ENCODE assay signal across 8 cellular contexts in the genomic region with DNA sequence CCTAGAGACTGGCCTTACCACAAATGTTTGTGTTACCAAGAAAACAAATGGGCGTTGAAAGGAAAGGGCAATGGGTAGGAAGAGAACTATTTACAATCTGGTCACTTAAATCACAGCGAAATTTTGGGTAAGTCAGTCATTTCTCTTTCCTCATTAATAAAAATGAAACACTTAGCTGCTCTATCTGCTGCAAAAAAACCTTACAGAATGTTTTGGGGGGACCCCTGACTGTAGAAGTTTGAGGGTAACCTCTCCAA. TPM values are rescaled to one million over a fixed set of nuclear protein-coding genes. Genes with fewer than 3 reads are reported as not detected.
DNase-seq lines count a peak whose midpoint lies in the region; ATAC-seq and TF ChIP-seq lines count a peak whose summit lies in the region.
"Had no signal": no experiment of that assay in that cellular context is flagged by ENCODE, and none has a peak within 500 bp of the region (broad histone marks: within the 10 kb centered on the region; RNA-seq: fewer than 3 reads in every experiment).

No MANE protein-coding gene starts in this region.

- WGBS in iPS DF 6.9 (ENCODE audit: insufficient coverage, insufficient read length), result no CpG with 5 or more reads among the region's 2 CpGs

- POLR2A ChIA-PET in activated CD4-positive, alpha-beta memory T cell treated with anti-CD3 and anti-CD28 coated beads for 36 hours (lab: Charles Lee), result interaction anchor here (0.6 to 4.4 kb wide), 8 partner anchors 13 to 1296 kb away, joined by 3 to 25 read pairs (median 6); a partner anchor contains a TSS

- peak overlapping the region; percentile 81 for H3K27ac Mint-ChIP-seq in HFFc6
- H3K27ac Mint-ChIP-seq in activated CD4-positive, alpha-beta memory T cell treated with anti-CD3 and anti-CD28 coated beads for 36 hours, result peak overlapping the region; percentile 87
- H3K27ac Mint-ChIP-seq in stimulated activated memory B cell treated with anti-CD40 and anti-IgM and Interleukin-4, amounts not matched to agents 10 μg/mL and 1 μg/mL and 100 μg/mL, for 72 hours, result peak overlapping the region; percentile 87

- peaks cover 6% of the 10 kb centered on the region; the same call in 1 of the 2 replicates for H3K36me3 Mint-ChIP-seq in HFFc6 (ENCODE audit: low read depth)
- peaks cover 2% of the 10 kb centered on the region for H3K36me3 Mint-ChIP-seq in activated CD4-positive, alpha-beta memory T cell treated with anti-CD3 and anti-CD28 coated beads for 36 hours
- peaks cover 12% of the 10 kb centered on the region for H3K36me3 Mint-ChIP-seq in stimulated activated memory B cell treated with anti-CD40 and anti-IgM and Interleukin-4, amounts not matched to agents 10 μg/mL and 1 μg/mL and 100 μg/mL, for 72 hours

- H3K4me3 Mint-ChIP-seq in HFFc6, result peak overlapping the region; percentile 80
- H3K4me3 Mint-ChIP-seq in activated CD4-positive, alpha-beta memory T cell treated with anti-CD3 and anti-CD28 coated beads for 36 hours, result peak overlapping the region; percentile 76
- H3K4me3 Mint-ChIP-seq in stimulated activated memory B cell treated with anti-CD40 and anti-IgM and Interleukin-4, amounts not matched to agents 10 μg/mL and 1 μg/mL and 100 μg/mL, for 72 hours, result peak overlapping the region; percentile 88

- TF ChIP-seq CTCF in HFFc6 (IDR thresholded peaks at IDR 0.05), result no peak

- CTCF ChIA-PET in activated CD4-positive, alpha-beta memory T cell treated with anti-CD3 and anti-CD28 coated beads for 36 hours (lab: Charles Lee), result interaction anchor here (0.7 to 4.4 kb wide), 6 partner anchors 12 to 195 kb away, joined by 3 to 33 read pairs (median 5); a partner anchor contains a TSS

- H3K27ac ChIP-seq in iPS DF 6.9 (ENCODE audit: low read length), result no peak overlapping the region

- H3K36me3 ChIP-seq in iPS DF 6.9 (ENCODE audit: control insufficient read depth, insufficient read depth, low read length), result no peaks in the 10 kb centered on the region

- H3K9me3 Mint-ChIP-seq in HFFc6, result no peaks in the 10 kb centered on the region
- no peaks in the 10 kb centered on the region for H3K9me3 Mint-ChIP-seq in activated CD4-positive, alpha-beta memory T cell treated with anti-CD3 and anti-CD28 coated beads for 36 hours
- H3K9me3 Mint-ChIP-seq in stimulated activated memory B cell treated with anti-CD40 and anti-IgM and Interleukin-4, amounts not matched to agents 10 μg/mL and 1 μg/mL and 100 μg/mL, for 72 hours, result no peaks in the 10 kb centered on the region

- ATAC-seq in stimulated activated memory B cell treated with anti-CD40 and anti-IgM and Interleukin-4, amounts not matched to agents 10 μg/mL and 1 μg/mL and 100 μg/mL, for 72 hours, result no peak
- no peak for ATAC-seq in GM18870 (IDR thresholded peaks at IDR 0.05; ENCODE audit: unreplicated experiment)

- H3K9me3 ChIP-seq in iPS DF 6.9 (ENCODE audit: control insufficient read depth, insufficient read depth, low read length), result no peaks in the 10 kb centered on the region

- no peak for DNase-seq in HFFc6
- no peak for DNase-seq in activated CD4-positive, alpha-beta memory T cell treated with anti-CD3 and anti-CD28 coated beads for 36 hours
- no peak for DNase-seq in iPS DF 6.9 (ENCODE audit: low read depth, low spot score)
- no peak for DNase-seq in AG08395 (ENCODE audit: low spot score)
- no peak for DNase-seq in stimulated activated naive CD4-positive, alpha-beta T cell treated with Interleukin-2 at 50 U/mL for 16 hours (lab: John Stamatoyannopoulos, UW)

- peaks cover 55% of the 10 kb centered on the region for H3K4me1 Mint-ChIP-seq in HFFc6 (ENCODE audit: low read depth)
- peaks cover 44% of the 10 kb centered on the region for H3K4me1 Mint-ChIP-seq in activated CD4-positive, alpha-beta memory T cell treated with anti-CD3 and anti-CD28 coated beads for 36 hours (ENCODE audit: low read depth)
- peaks cover 60% of the 10 kb centered on the region for H3K4me1 Mint-ChIP-seq in stimulated activated memory B cell treated with anti-CD40 and anti-IgM and Interleukin-4, amounts not matched to agents 10 μg/mL and 1 μg/mL and 100 μg/mL, for 72 hours

- H3K27me3 ChIP-seq in iPS DF 6.9 (ENCODE audit: control insufficient read depth, insufficient read depth, low read length), result no peaks in the 10 kb centered on the region

- intact Hi-C loops in activated CD4-positive, alpha-beta memory T cell treated with anti-CD3 and anti-CD28 coated beads for 36 hours (cut with micrococcal nuclease), result loop anchor here (1.0 to 10.0 kb wide), 5 partner anchors 27 to 284 kb away; a partner anchor contains a TSS

- peaks cover 3% of the 10 kb centered on the region; the same call in 1 of the 2 replicates for H3K27me3 Mint-ChIP-seq in HFFc6 (ENCODE audit: insufficient read depth)
- no peaks in the 10 kb centered on the region for H3K27me3 Mint-ChIP-seq in activated CD4-positive, alpha-beta memory T cell treated with anti-CD3 and anti-CD28 coated beads for 36 hours
- H3K27me3 Mint-ChIP-seq in stimulated activated memory B cell treated with anti-CD40 and anti-IgM and Interleukin-4, amounts not matched to agents 10 μg/mL and 1 μg/mL and 100 μg/mL, for 72 hours, result no peaks in the 10 kb centered on the region

- peaks cover 5% of the 10 kb centered on the region; the same call in 1 of the 2 replicates for H3K4me1 ChIP-seq in iPS DF 6.9 (ENCODE audit: control insufficient read depth, insufficient read depth, low read length)

- peak overlapping the region; percentile 84; the same call in 1 of the 2 replicates for H3K4me3 ChIP-seq in iPS DF 6.9 (ENCODE audit: low read length)

RNA-seq across cellular contexts. Expression of a gene that starts 0.7 kb away (rescaled TPM):
- total RNA-seq in HFFc6 (2021; fragmentation: NEBNext Ultra II Directional; extraction: Animal tissue kit (Norgen Biotek cat#: 25700)), result 100 to 1,000 TPM; 182 to 195 (median 185) TPM
- total RNA-seq in activated CD4-positive, alpha-beta memory T cell treated with anti-CD3 and anti-CD28 coated beads for 36 hours, result 100 to 1,000 TPM; 141 to 148 TPM

RNA-seq across cellular contexts. Expression of a gene that starts 1.5 kb away (rescaled TPM):
- total RNA-seq in HFFc6 (2021; fragmentation: NEBNext Ultra II Directional; extraction: Animal tissue kit (Norgen Biotek cat#: 25700)), result 10 to 100 TPM; 51.2 to 64.2 (median 59.7) TPM
- total RNA-seq in activated CD4-positive, alpha-beta memory T cell treated with anti-CD3 and anti-CD28 coated beads for 36 hours, result 10 to 100 TPM; 39.2 to 40.2 TPM

RNA-seq across cellular contexts. Expression of a gene that starts 3.9 kb away (rescaled TPM):
- total RNA-seq in HFFc6 (2021; fragmentation: NEBNext Ultra II Directional; extraction: Animal tissue kit (Norgen Biotek cat#: 25700)), result 10 to 100 TPM; 15.1 to 18.6 (median 16.2) TPM
- 10 to 100 TPM; 31.8 to 32.1 TPM for total RNA-seq in activated CD4-positive, alpha-beta memory T cell treated with anti-CD3 and anti-CD28 coated beads for 36 hours

RNA-seq across cellular contexts. Expression of a gene that starts 26.9 kb away (rescaled TPM):
- 10 to 100 TPM; 60.2 to 81.0 (median 63.6) TPM for total RNA-seq in HFFc6 (2021; fragmentation: NEBNext Ultra II Directional; extraction: Animal tissue kit (Norgen Biotek cat#: 25700))
- total RNA-seq in activated CD4-positive, alpha-beta memory T cell treated with anti-CD3 and anti-CD28 coated beads for 36 hours, result 10 to 100 TPM; 88.6 to 94.2 TPM

RNA-seq across cellular contexts. Expression of a gene that starts 38.7 kb away (rescaled TPM):
- under 1 TPM in 3 of 6 experiments, not detected in 3; 0.25 to 0.51 (median 0.38) TPM for total RNA-seq in HFFc6 (2021; fragmentation: NEBNext Ultra II Directional; extraction: Animal tissue kit (Norgen Biotek cat#: 25700))
- total RNA-seq in activated CD4-positive, alpha-beta memory T cell treated with anti-CD3 and anti-CD28 coated beads for 36 hours, result under 1 TPM in 1 of 2 experiments, not detected in 1; 0.76 TPM
- total RNA-seq: HT1080 had no signal
